11 cellular contexts compared by ENCODE assay signal in the genomic region with DNA sequence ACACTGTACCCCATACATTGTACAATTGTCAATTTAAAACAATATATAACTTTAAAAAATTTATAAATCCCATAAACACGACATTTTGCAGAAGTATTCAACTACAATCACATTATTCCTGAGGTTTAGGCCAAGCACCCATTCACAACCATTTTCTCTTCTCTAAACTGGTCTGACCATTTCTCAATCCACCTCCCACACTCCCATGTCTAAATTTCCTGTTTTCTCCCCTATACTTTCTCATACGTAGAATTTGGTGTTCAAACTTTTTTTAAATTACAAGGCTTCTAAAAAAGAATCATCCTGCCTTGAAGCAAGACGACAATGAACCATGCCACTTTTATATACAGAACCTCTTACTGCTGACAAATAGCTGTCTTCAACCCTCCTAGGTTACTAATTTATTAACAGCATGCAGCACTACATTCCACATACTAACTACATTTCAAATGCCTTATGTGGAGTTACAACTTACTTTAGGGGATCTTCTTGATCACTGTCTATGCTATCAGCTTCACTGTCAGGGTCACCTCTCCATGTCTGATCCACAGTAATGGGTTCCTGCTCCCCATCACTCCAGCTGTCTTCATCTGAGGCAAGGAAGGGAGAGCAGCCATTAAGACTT. TPM values are rescaled to one million over a fixed set of nuclear protein-coding genes. Genes with fewer than 3 reads are reported as not detected.
DNase-seq lines count a peak whose midpoint lies in the region; ATAC-seq and TF ChIP-seq lines count a peak whose summit lies in the region.
"Had no signal": no experiment of that assay in that cellular context is flagged by ENCODE, and none has a peak within 500 bp of the region (broad histone marks: within the 10 kb centered on the region; RNA-seq: fewer than 3 reads in every experiment).

No MANE protein-coding gene starts in this region.

- H3K27me3 ChIP-seq in BLaER1 (no peaks in the 10 kb centered on the region), HUES48 (ENCODE audit: control insufficient read depth, insufficient read depth, low read length) (no peaks in the 10 kb centered on the region)

- H3K27ac Mint-ChIP-seq in activated naive CD8-positive, alpha-beta T cell treated with anti-CD3 and anti-CD28 coated beads for 36 hours = peak overlapping the region; percentile 14
- H3K27ac Mint-ChIP-seq in naive B cell = peak overlapping the region in 4 of 6 donors; percentile 7 to 80 (median 35)

- H3K4me3 Mint-ChIP-seq in activated naive CD8-positive, alpha-beta T cell treated with anti-CD3 and anti-CD28 coated beads for 36 hours = peak overlapping the region; percentile 74
- H3K4me3 Mint-ChIP-seq in naive B cell = peak overlapping the region in 6 of 8 donors; percentile 15 to 98 (median 56)

- no peaks in the 10 kb centered on the region for H3K9me3 Mint-ChIP-seq in activated naive CD8-positive, alpha-beta T cell treated with anti-CD3 and anti-CD28 coated beads for 36 hours
- no peaks in the 10 kb centered on the region for H3K9me3 Mint-ChIP-seq in naive B cell

- no peak for DNase-seq in activated naive CD8-positive, alpha-beta T cell treated with anti-CD3 and anti-CD28 coated beads for 36 hours
- DNase-seq in naive B cell (no peak), DMS79 treated with DMSO at 0.1 percent for 48 hours (lab: John Stamatoyannopoulos, UW) (no peak), NCI-H446 treated with DMSO at 0.1 percent for 48 hours (lab: John Stamatoyannopoulos, UW) (no peak), DMS 273 (lab: John Stamatoyannopoulos, UW; ENCODE audit: unreplicated experiment) (no peak), coronary artery (ENCODE audit: low spot score) (no peak)
- DNase-seq: mucosa of descending colon, NCI-H1417, SHP77 had no signal

- peak overlapping the region; percentile 84 for H3K4me2 ChIP-seq in BLaER1

- no peak for ATAC-seq in naive B cell (ENCODE audit: low read depth in 2 of 2)
- ATAC-seq: mucosa of descending colon had no signal

- TF ChIP-seq CTCF in coronary artery (IDR thresholded peaks at IDR 0.05) = no peak

- H3K4me3 ChIP-seq in BLaER1 (peak overlapping the region; percentile 3; the same call in 1 of the 2 replicates), HUES48 (ENCODE audit: low read depth, low read length) (0 out of 2 replicates have a peak overlapping the region, but pooled peaks have one; percentile 31), coronary artery (no peak overlapping the region)
- H3K4me3 ChIP-seq: mucosa of descending colon had no signal

- peaks cover 77% of the 10 kb centered on the region for H4K20me1 ChIP-seq in BLaER1

- peaks cover 69% of the 10 kb centered on the region for H3K36me3 ChIP-seq in BLaER1
- H3K36me3 ChIP-seq in HUES48 (ENCODE audit: control insufficient read depth, insufficient read depth, low read length) = peaks cover 66% of the 10 kb centered on the region

- no peak overlapping the region for H3K27ac ChIP-seq in BLaER1
- H3K27ac ChIP-seq in HUES48 (ENCODE audit: low read depth, low read length) = no peak overlapping the region
- H3K27ac ChIP-seq in coronary artery = no peak overlapping the region

- H3K9me3 ChIP-seq in BLaER1 = no peaks in the 10 kb centered on the region
- no peaks in the 10 kb centered on the region for H3K9me3 ChIP-seq in HUES48 (ENCODE audit: control insufficient read depth, insufficient read depth, low read length)
- H3K9me3 ChIP-seq: mucosa of descending colon had no signal

- peaks cover 48% of the 10 kb centered on the region for H3K36me3 Mint-ChIP-seq in activated naive CD8-positive, alpha-beta T cell treated with anti-CD3 and anti-CD28 coated beads for 36 hours
- H3K36me3 Mint-ChIP-seq in naive B cell = peaks cover 4 to 13% of the 10 kb centered on the region in 2 donors

- H3K4me1 ChIP-seq in BLaER1 (peaks cover 48% of the 10 kb centered on the region), HUES48 (ENCODE audit: control insufficient read depth, insufficient read depth, low read length) (peaks cover 7% of the 10 kb centered on the region; the same call in 1 of the 2 replicates)

- H3K27me3 Mint-ChIP-seq in activated naive CD8-positive, alpha-beta T cell treated with anti-CD3 and anti-CD28 coated beads for 36 hours = no peaks in the 10 kb centered on the region
- H3K27me3 Mint-ChIP-seq in naive B cell = no peaks in the 10 kb centered on the region

- H3K9ac ChIP-seq in BLaER1 = 0 out of 2 replicates have a peak overlapping the region, but pooled peaks have one; percentile 98
- H3K9ac ChIP-seq in HUES48 (ENCODE audit: low read depth, low read length) = no peak overlapping the region

- peaks cover 36% of the 10 kb centered on the region for H3K4me1 Mint-ChIP-seq in activated naive CD8-positive, alpha-beta T cell treated with anti-CD3 and anti-CD28 coated beads for 36 hours
- H3K4me1 Mint-ChIP-seq in naive B cell = peaks cover 31 to 46% (median 42%) of the 10 kb centered on the region in 3 donors

RNA-seq across cellular contexts. Expression of gene KANSL2, which starts 3.4 kb away (rescaled TPM):
- total RNA-seq in activated naive CD8-positive, alpha-beta T cell treated with anti-CD3 and anti-CD28 coated beads for 36 hours = 10 to 100 TPM; 59.7 to 62.0 TPM
- 10 to 100 TPM; 32.5 to 65.2 (median 41.3) TPM for polyA plus RNA-seq in naive B cell (ENCODE audit: low read depth in 6 of 6)

RNA-seq across cellular contexts. Expression of gene CCNT1, which starts 37.8 kb away (rescaled TPM):
- total RNA-seq in activated naive CD8-positive, alpha-beta T cell treated with anti-CD3 and anti-CD28 coated beads for 36 hours = 10 to 100 TPM; 62.0 to 65.5 TPM
- 10 to 100 TPM; 13.8 to 34.5 (median 26.4) TPM for polyA plus RNA-seq in naive B cell (ENCODE audit: low read depth in 6 of 6)
